8 cellular contexts compared by ENCODE assay signal in genomic region chr15:89243046-89243690, GRCh38. TPM values are rescaled to one million over a fixed set of nuclear protein-coding genes. Genes with fewer than 3 reads are reported as not detected.
DNase-seq lines count a peak whose midpoint lies in the region; ATAC-seq and TF ChIP-seq lines count a peak whose summit lies in the region.

No MANE protein-coding gene starts in this region.

- H4K12ac ChIP-seq in trophoblast cell (ENCODE audit: low read depth, low read length) = peak overlapping the region; percentile 31

- H3K27ac ChIP-seq in SU-DHL-6 (ENCODE audit: low read depth, low read length) (no peak overlapping the region), trophoblast cell (ENCODE audit: low read depth, low read length) (no peak overlapping the region)

- peaks cover 9% of the 10 kb centered on the region; the same call in 1 of the 2 replicates for H4K20me1 ChIP-seq in SU-DHL-6 (ENCODE audit: low read depth, low read length)

- peaks cover 0 to 2% of the 10 kb centered on the region in 2 experiments for H3K4me1 ChIP-seq in trophoblast cell (ENCODE audit: control insufficient read depth in 1 of 2, insufficient read depth in 2 of 2, low read length in 2 of 2)

- no peak overlapping the region for H3K4ac ChIP-seq in trophoblast cell (ENCODE audit: low read depth, low read length)

- H3K27me3 ChIP-seq in SU-DHL-6 (ENCODE audit: low read length) (no peaks in the 10 kb centered on the region), trophoblast cell (ENCODE audit: insufficient read depth, low read length) (no peaks in the 10 kb centered on the region)

- H3K4me3 ChIP-seq in SU-DHL-6 (ENCODE audit: insufficient read depth, low read length, poor library complexity, severe bottlenecking) = peak overlapping the region; percentile 71
- H3K4me3 ChIP-seq in trophoblast cell (ENCODE audit: low read depth, low read length) = peak overlapping the region; percentile 89

- H3K79me1 ChIP-seq in trophoblast cell (ENCODE audit: low read length) = peaks cover 6% of the 10 kb centered on the region

- H3K18ac ChIP-seq in trophoblast cell (ENCODE audit: low read length) = peak overlapping the region; percentile 13

- no peak overlapping the region for H2BK5ac ChIP-seq in trophoblast cell (ENCODE audit: low read depth, low read length, poor library complexity)

- H2BK120ac ChIP-seq in trophoblast cell (ENCODE audit: insufficient read depth, low read length, poor library complexity) = peak overlapping the region; percentile 1

- H2AK5ac ChIP-seq in trophoblast cell (ENCODE audit: low read length) = no peak overlapping the region

- H2BK12ac ChIP-seq in trophoblast cell (ENCODE audit: low read length) = no peak overlapping the region

- H3K36me3 ChIP-seq in SU-DHL-6 (ENCODE audit: low read length) (peaks cover 17% of the 10 kb centered on the region), trophoblast cell (ENCODE audit: control insufficient read depth in 1 of 2, insufficient read depth in 2 of 2, low read length in 2 of 2) (no peaks in the 10 kb centered on the region)

- H3F3A ChIP-seq in SU-DHL-6 (ENCODE audit: insufficient read depth) = peaks cover 5% of the 10 kb centered on the region

- H3K9ac ChIP-seq in SU-DHL-6 (ENCODE audit: low read length) = peak overlapping the region; percentile 84
- H3K9ac ChIP-seq in trophoblast cell (ENCODE audit: low read length) = no peak overlapping the region

- peak overlapping the region; percentile 40 for H4K91ac ChIP-seq in trophoblast cell (ENCODE audit: low read depth, low read length)

- H3K9me2 ChIP-seq in SU-DHL-6 (replicated peaks; ENCODE audit: insufficient read depth, low read length) = no peaks in the 10 kb centered on the region

- no peak overlapping the region for H3K23ac ChIP-seq in trophoblast cell (ENCODE audit: low read length)

- H4K8ac ChIP-seq in trophoblast cell (ENCODE audit: low read depth, low read length) = peak overlapping the region; percentile 63

- H3K79me2 ChIP-seq in SU-DHL-6 (ENCODE audit: insufficient read depth, low read length) = peaks cover 41% of the 10 kb centered on the region
- peaks cover 6% of the 10 kb centered on the region for H3K79me2 ChIP-seq in trophoblast cell (ENCODE audit: control insufficient read depth, insufficient read depth, low read length, poor library complexity)

- no peak for TF ChIP-seq CTCF in SU-DHL-6 (IDR thresholded peaks at IDR 0.05; ENCODE audit: insufficient read depth, low read length, poor library complexity, severe bottlenecking)

- peak overlapping the region; percentile 49 for H3K14ac ChIP-seq in trophoblast cell (ENCODE audit: low read length)

- H2AFZ ChIP-seq in SU-DHL-6 (ENCODE audit: low read depth, low read length, severe bottlenecking) = peak overlapping the region; percentile 84
- H2AFZ ChIP-seq in trophoblast cell (ENCODE audit: insufficient read depth, low read length, poor library complexity) = peak overlapping the region; percentile 27

- no peak for ATAC-seq in HG03108 (IDR thresholded peaks at IDR 0.05; ENCODE audit: unreplicated experiment)
- no peak for ATAC-seq in HG02981 (IDR thresholded peaks at IDR 0.05; ENCODE audit: unreplicated experiment)

- H3K4me2 ChIP-seq in SU-DHL-6 (ENCODE audit: low read depth, low read length, poor library complexity, severe bottlenecking) = peak overlapping the region; percentile 61
- peak overlapping the region; percentile 75 for H3K4me2 ChIP-seq in trophoblast cell (ENCODE audit: low read length)

- H3K9me3 ChIP-seq in SU-DHL-6 (ENCODE audit: insufficient read depth, low read length) (no peaks in the 10 kb centered on the region), trophoblast cell (ENCODE audit: insufficient read depth, low read depth, low read length) (peaks cover 2% of the 10 kb centered on the region)

- no CpG with 5 or more reads among the region's 20 CpGs for WGBS in trophoblast cell (ENCODE audit: extremely low coverage, insufficient coverage, insufficient read length)

- DNase-seq in ELR (ENCODE audit: low read depth) (peak; percentile 30), fibroblast of the conjunctiva (ENCODE audit: low read depth) (peak; percentile 16), trophoblast cell (no peak), NCI-H2227 treated with DMSO at 0.1 percent for 48 hours (lab: John Stamatoyannopoulos, UW) (no peak), NCI-H2081 treated with DMSO at 0.1 percent for 48 hours (lab: John Stamatoyannopoulos, UW) (no peak)

RNA-seq across cellular contexts. Expression of gene FANCI, which starts 0.6 kb away (rescaled TPM):
- polyA plus RNA-seq in trophoblast cell (2013) = 37.8 and 38.4 TPM in 2 replicates

RNA-seq across cellular contexts. Expression of gene RLBP1, which starts 21.8 kb away (rescaled TPM):
- 3.7 and 4.2 TPM in 2 replicates for polyA plus RNA-seq in trophoblast cell (2013)

Comparison
In these comparisons a context has a peak if more than half of its experiments do, and no peak if none do; other contexts are left out.
1. DNase-seq: peak in ELR (single experiment) and fibroblast of the conjunctiva (single experiment); none in trophoblast cell (0 of 2), NCI-H2227 treated with DMSO at 0.1 percent for 48 hours (single experiment) and NCI-H2081 treated with DMSO at 0.1 percent for 48 hours (single experiment).